1 cellular context compared by ENCODE assay signal in genomic region chr16:57531253-57531575, GRCh38.
TF ChIP-seq lines count a peak whose summit lies in the region.

No MANE protein-coding gene starts in this region.

TF ChIP-seq in GM23338, 12 proteins besides CTCF, POLR2A, EP300 and RAD21 (continued from another document):
- TF ChIP-seq, protein P1, sequence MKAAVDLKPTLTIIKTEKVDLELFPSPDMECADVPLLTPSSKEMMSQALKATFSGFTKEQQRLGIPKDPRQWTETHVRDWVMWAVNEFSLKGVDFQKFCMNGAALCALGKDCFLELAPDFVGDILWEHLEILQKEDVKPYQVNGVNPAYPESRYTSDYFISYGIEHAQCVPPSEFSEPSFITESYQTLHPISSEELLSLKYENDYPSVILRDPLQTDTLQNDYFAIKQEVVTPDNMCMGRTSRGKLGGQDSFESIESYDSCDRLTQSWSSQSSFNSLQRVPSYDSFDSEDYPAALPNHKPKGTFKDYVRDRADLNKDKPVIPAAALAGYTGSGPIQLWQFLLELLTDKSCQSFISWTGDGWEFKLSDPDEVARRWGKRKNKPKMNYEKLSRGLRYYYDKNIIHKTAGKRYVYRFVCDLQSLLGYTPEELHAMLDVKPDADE (IDR thresholded peaks at IDR 0.05): no peak
- no peak for TF ChIP-seq POLR2AphosphoS5 (IDR thresholded peaks at IDR 0.05; ENCODE audit: low read depth)
- TF ChIP-seq ZNF331 (CRISPR knock-in tag; IDR thresholded peaks at IDR 0.05; ENCODE audit: low read depth): no peak
- no peak for TF ChIP-seq ZNF114 (CRISPR knock-in tag; IDR thresholded peaks at IDR 0.05)
- TF ChIP-seq CREB1 (CRISPR knock-in tag; IDR thresholded peaks at IDR 0.05; ENCODE audit: low read depth): no peak
- TF ChIP-seq EZH2phosphoT487 (IDR thresholded peaks at IDR 0.05; ENCODE audit: unreplicated experiment): no peak
- no peak for TF ChIP-seq STAT1 (IDR thresholded peaks at IDR 0.05; ENCODE audit: unreplicated experiment)
